21 cellular contexts compared by ENCODE assay signal in genomic region chr15:70053703-70054229, GRCh38. TPM values are rescaled to one million over a fixed set of nuclear protein-coding genes. Genes with fewer than 3 reads are reported as not detected.
DNase-seq lines count a peak whose midpoint lies in the region; ATAC-seq and TF ChIP-seq lines count a peak whose summit lies in the region.
"Had no signal": no experiment of that assay in that cellular context is flagged by ENCODE, and none has a peak within 500 bp of the region (broad histone marks: within the 10 kb centered on the region; RNA-seq: fewer than 3 reads in every experiment).

No MANE protein-coding gene starts in this region.

- peaks cover 2 to 93% (median 4%) of the 10 kb centered on the region in 3 donors for H3K36me3 ChIP-seq in Peyer's patch
- H3K36me3 ChIP-seq in spleen: peaks cover 16 to 100% (median 100%) of the 10 kb centered on the region in 6 donors

- H3K4me1 ChIP-seq in Peyer's patch: no peaks in the 10 kb centered on the region
- peaks cover 0 to 6% (median 2%) of the 10 kb centered on the region in 6 donors for H3K4me1 ChIP-seq in spleen
- H3K4me1 ChIP-seq: SJSA1 had no signal

- no peak overlapping the region for H3K27ac ChIP-seq in Peyer's patch
- H3K27ac ChIP-seq in spleen: no peak overlapping the region
- H3K27ac ChIP-seq: esophagus muscularis mucosa, SJSA1, thoracic aorta had no signal

- TF ChIP-seq CTCF in Peyer's patch (IDR thresholded peaks at IDR 0.05) (no peak), spleen (IDR thresholded peaks at IDR 0.05 in 8 of 11, conservative IDR thresholded peaks at IDR 0.05 in 3 of 11) (no peak)

- no peaks in the 10 kb centered on the region for H3K9me3 ChIP-seq in Peyer's patch
- H3K9me3 ChIP-seq in spleen: no peaks in the 10 kb centered on the region
- H3K9me3 ChIP-seq: esophagus muscularis mucosa, SJSA1, thoracic aorta had no signal

- H3K4me3 ChIP-seq in Peyer's patch (no peak overlapping the region), spleen (no peak overlapping the region)
- H3K4me3 ChIP-seq: esophagus muscularis mucosa, SJSA1, thoracic aorta had no signal

- 80 to 93% (median 86%) methylated on average over 11 of the region's 11 CpGs for WGBS in spleen, 5 donors

- intact Hi-C loops in spleen (cut with DNase I; ENCODE audit: low total_unique reads): no loop called here

- no peak for TF ChIP-seq POLR2A in Peyer's patch (IDR thresholded peaks at IDR 0.05)
- TF ChIP-seq POLR2A in spleen (IDR thresholded peaks at IDR 0.05): no peak

- peak; percentile 30 for ATAC-seq in left lobe of liver
- no peak for ATAC-seq in HG03097 (IDR thresholded peaks at IDR 0.05; ENCODE audit: low FRiP score, unreplicated experiment)

- H3K27me3 ChIP-seq in Peyer's patch (no peaks in the 10 kb centered on the region), spleen (replicated peaks in 1 of 7) (no peaks in the 10 kb centered on the region)
- H3K27me3 ChIP-seq: esophagus muscularis mucosa, SJSA1 had no signal

- peak; percentile 43 for DNase-seq in activated effector memory CD4-positive, alpha-beta T cell treated with anti-CD3 and anti-CD28 coated beads, Interleukin-2, amount 50 U/mL, for 16 hours
- DNase-seq in activated effector memory CD4-positive, alpha-beta T cell treated with Interleukin-2 at 50 U/mL for 16 hours: no peak
- DNase-seq in Peyer's patch (peak in 2 of 3 donors; percentile 5 to 37), left lobe of liver (ENCODE audit: low spot score) (no peak), spleen (peak; percentile 62)
- DNase-seq in stimulated activated CD8-positive, alpha-beta memory T cell treated with anti-CD3 and anti-CD28 coated beads, Interleukin-4, amount 100 ng/mL, for 48 hours: no peak
- DNase-seq in stimulated activated CD4-positive, alpha-beta T cell treated with anti-CD3 and anti-CD28 coated beads, Interleukin-15, amount 100 ng/mL, for 24 hours: no peak
- DNase-seq: activated CD4-positive, alpha-beta T cell treated with anti-CD3 and anti-CD28 coated beads, Interleukin-2, amount 50 U/mL, for 1 hour; CD4-positive, CD25-positive, alpha-beta regulatory T cell; dermis blood vessel endothelial cell; DND-41; foreskin fibroblast; islet precursor cell; naive B cell; NCI-H1694; NCI-H446; NCI-H82 had no signal

RNA-seq across cellular contexts. Expression of gene TLE3, which starts 44.0 kb away (rescaled TPM):
- total RNA-seq in Peyer's patch: 100 to 1,000 TPM; 130 to 176 (median 140) TPM
- total RNA-seq in left lobe of liver: 7.0 TPM
- 100 to 1,000 TPM in 5 of 7 donors, 10 to 100 TPM in 2; 81.7 to 141 (median 121) TPM for total RNA-seq in spleen
- 10 to 100 TPM; 23.7 to 41.0 (median 29.2) TPM for polyA plus RNA-seq in spleen

Comparison
In these comparisons a context has a peak if more than half of its experiments do, and no peak if none do; other contexts are left out.
1. DNase-seq: peak in activated effector memory CD4-positive, alpha-beta T cell treated with anti-CD3 and anti-CD28 coated beads, Interleukin-2, amount 50 U/mL, for 16 hours (single experiment), Peyer's patch (2 of 3) and spleen (single experiment); none in activated effector memory CD4-positive, alpha-beta T cell treated with Interleukin-2 at 50 U/mL for 16 hours (single experiment), left lobe of liver (single experiment), stimulated activated CD8-positive, alpha-beta memory T cell treated with anti-CD3 and anti-CD28 coated beads, Interleukin-4, amount 100 ng/mL, for 48 hours (single experiment) and stimulated activated CD4-positive, alpha-beta T cell treated with anti-CD3 and anti-CD28 coated beads, Interleukin-15, amount 100 ng/mL, for 24 hours (single experiment).
2. RNA of gene TLE3, which starts 44.0 kb away (total RNA-seq): 130 to 176 TPM in Peyer's patch and 81.7 to 141 TPM in spleen; 7.0 TPM in left lobe of liver (single experiment); every median in the first group is over 10 times any median in the second.